Comparison of ENCODE assay signal across 2 cellular contexts in genomic region chr1:186487163-186487562, GRCh38.
A peak's percentile ranks its signal among the peaks of the same experiment; 100 is the strongest.
TF ChIP-seq lines count a peak whose summit lies in the region.

No MANE protein-coding gene starts in this region.

TF ChIP-seq in IMR-90, 13 proteins besides CTCF, POLR2A, EP300 and RAD21:
- TF ChIP-seq USF2 (IDR thresholded peaks at IDR 0.05; ENCODE audit: low read depth, low read length) (no peak), CHD1 (IDR thresholded peaks at IDR 0.05; ENCODE audit: low read depth, low read length) (no peak), MAFK (IDR thresholded peaks at IDR 0.05; ENCODE audit: low read depth, low read length) (peak; percentile 48; the same call in 1 of the 2 replicates), SMC3 (IDR thresholded peaks at IDR 0.05; ENCODE audit: low read depth, low read length) (peak; percentile 27; the same call in 1 of the 2 replicates), RFX5 (IDR thresholded peaks at IDR 0.05; ENCODE audit: low read depth, low read length) (no peak), MAZ (IDR thresholded peaks at IDR 0.05; ENCODE audit: borderline replicate concordance, low read depth, low read length) (no peak)
TF ChIP-seq in IMR-90: peak in this region for 2.

TF ChIP-seq in GM12878, 131 proteins besides CTCF, POLR2A, EP300 and RAD21:
- TF ChIP-seq ZSCAN29 (IDR thresholded peaks at IDR 0.05) (no peak), TAF1 (IDR thresholded peaks at IDR 0.05; ENCODE audit: borderline replicate concordance, low read depth, low read length) (no peak), PBX3 (IDR thresholded peaks at IDR 0.05; ENCODE audit: insufficient replicate concordance, low read depth, low read length) (no peak), ZNF207 (IDR thresholded peaks at IDR 0.05; ENCODE audit: borderline replicate concordance) (no peak), IRF3 (IDR thresholded peaks at IDR 0.05) (no peak), PRDM15 (CRISPR knock-in tag; IDR thresholded peaks at IDR 0.05) (no peak), NFIC (IDR thresholded peaks at IDR 0.05; ENCODE audit: low read depth, low read length) (no peak), GABPA (IDR thresholded peaks at IDR 0.05; ENCODE audit: low read depth) (no peak)
